ENCODE assay signal across 8 cellular contexts in the genomic region with DNA sequence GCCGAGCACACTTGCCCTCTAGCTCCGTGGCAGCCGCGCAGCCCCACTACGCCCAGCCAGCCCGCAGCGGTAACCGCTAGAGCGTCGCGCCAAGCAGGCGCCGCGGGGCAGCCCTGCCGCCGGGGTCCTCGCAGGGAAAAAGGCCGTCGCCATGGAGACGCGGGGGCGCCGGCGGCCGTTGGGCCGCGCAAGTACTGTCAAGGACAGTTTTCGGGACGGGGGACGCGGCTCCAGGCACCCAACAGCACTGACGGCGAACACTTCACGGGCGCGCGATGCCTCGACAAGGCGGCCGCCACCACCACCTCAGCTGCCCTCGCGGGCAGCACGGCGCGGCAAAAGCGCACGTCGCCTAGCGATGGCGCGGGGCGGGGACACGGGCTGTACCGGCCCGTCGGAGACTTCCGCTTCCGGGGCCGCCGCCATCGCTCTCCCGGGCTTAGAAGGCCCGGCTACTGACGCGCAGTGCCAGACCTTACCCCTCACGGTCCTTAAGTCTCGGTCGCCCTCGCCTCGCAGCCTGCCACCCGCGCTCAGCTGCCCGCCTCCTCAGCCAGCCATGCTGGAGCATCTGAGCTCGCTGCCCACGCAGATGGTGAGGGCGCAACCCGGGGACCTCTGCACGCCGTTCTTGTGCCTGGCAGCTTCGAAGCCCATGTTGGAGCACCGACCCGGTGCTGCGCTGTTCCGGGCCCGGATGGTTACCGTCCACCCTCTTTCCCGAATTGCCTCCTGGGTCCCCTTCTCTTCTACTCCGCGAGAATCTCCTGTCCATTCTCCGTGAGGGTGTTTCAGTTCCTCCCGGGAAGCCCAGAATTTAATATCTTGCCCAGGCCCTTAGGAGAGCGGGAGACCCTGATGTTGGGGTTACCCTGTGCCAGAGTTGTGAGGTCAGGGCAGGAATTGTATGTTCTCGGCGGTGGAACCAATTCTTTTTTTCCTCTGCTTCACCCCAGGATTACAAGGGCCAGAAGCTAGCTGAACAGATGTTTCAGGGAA. TPM values are rescaled to one million over a fixed set of nuclear protein-coding genes. Genes with fewer than 3 reads are reported as not detected.
DNase-seq lines count a peak whose midpoint lies in the region; ATAC-seq, FAIRE-seq and TF ChIP-seq lines count a peak whose summit lies in the region.

A gene with protein sequence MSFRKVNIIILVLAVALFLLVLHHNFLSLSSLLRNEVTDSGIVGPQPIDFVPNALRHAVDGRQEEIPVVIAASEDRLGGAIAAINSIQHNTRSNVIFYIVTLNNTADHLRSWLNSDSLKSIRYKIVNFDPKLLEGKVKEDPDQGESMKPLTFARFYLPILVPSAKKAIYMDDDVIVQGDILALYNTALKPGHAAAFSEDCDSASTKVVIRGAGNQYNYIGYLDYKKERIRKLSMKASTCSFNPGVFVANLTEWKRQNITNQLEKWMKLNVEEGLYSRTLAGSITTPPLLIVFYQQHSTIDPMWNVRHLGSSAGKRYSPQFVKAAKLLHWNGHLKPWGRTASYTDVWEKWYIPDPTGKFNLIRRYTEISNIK (minus strand): TSS at position 104 of the 999 bp plus-strand sequence. CDS start 5,331 bp downstream, outside the sequence.
A gene (plus strand): TSS at position 419 of the 999 bp plus-strand sequence. CDS start 141 bp downstream, at position 560.

- DNase-seq in H54 (ENCODE audit: insufficient read length, low spot score) (peak; percentile 83), LoVo (ENCODE audit: low spot score) (peak; percentile 89), SK-MEL-5 (ENCODE audit: low read depth, low spot score) (peak; percentile 84), germinal center (ENCODE audit: low spot score) (peak; percentile 89), omental fat pad (ENCODE audit: low spot score) (no peak)
- DNase-seq in activated naive CD4-positive, alpha-beta T cell treated with anti-CD3 and anti-CD28 coated beads for 36 hours: peak; percentile 84

- TF ChIP-seq CTCF in omental fat pad (IDR thresholded peaks at IDR 0.05): no peak

- peaks cover 31% of the 10 kb centered on the region for H3K4me1 Mint-ChIP-seq in activated naive CD4-positive, alpha-beta T cell treated with anti-CD3 and anti-CD28 coated beads for 36 hours (ENCODE audit: low read depth)

- no peaks in the 10 kb centered on the region for H3K9me3 ChIP-seq in ES-I3 (ENCODE audit: control insufficient read depth, insufficient read depth, low read length)

- H3K27ac ChIP-seq in temporal lobe (ENCODE audit: low read depth, low read length): peak within 1 kb of the TSS; percentile 83

- intact Hi-C loops in activated naive CD4-positive, alpha-beta T cell treated with anti-CD3 and anti-CD28 coated beads for 36 hours (cut with micrococcal nuclease): loop anchor here (1.0 kb wide), 5 partner anchors 11 to 340 kb away; a partner anchor contains a TSS

- peaks cover 3% of the 10 kb centered on the region for H3K4me1 ChIP-seq in ES-I3 (ENCODE audit: insufficient read depth, low read length)

- no peaks in the 10 kb centered on the region for H3K36me3 ChIP-seq in ES-I3 (ENCODE audit: insufficient read depth, low read length)

- peak within 1 kb of the TSS; percentile 88 for H3K27ac Mint-ChIP-seq in activated naive CD4-positive, alpha-beta T cell treated with anti-CD3 and anti-CD28 coated beads for 36 hours

- H3K4me3 Mint-ChIP-seq in activated naive CD4-positive, alpha-beta T cell treated with anti-CD3 and anti-CD28 coated beads for 36 hours: peak within 1 kb of the TSS; percentile 94

- peak within 1 kb of the TSS; percentile 95 for H3K9ac ChIP-seq in ES-I3 (ENCODE audit: low read depth, low read length)

- peaks cover 8% of the 10 kb centered on the region for H3K36me3 Mint-ChIP-seq in activated naive CD4-positive, alpha-beta T cell treated with anti-CD3 and anti-CD28 coated beads for 36 hours (ENCODE audit: low read depth)

- H3K27me3 Mint-ChIP-seq in activated naive CD4-positive, alpha-beta T cell treated with anti-CD3 and anti-CD28 coated beads for 36 hours (ENCODE audit: low read depth): no peaks in the 10 kb centered on the region

- ATAC-seq in omental fat pad (ENCODE audit: low FRiP score): peak; percentile 93

- no peak for FAIRE-seq in H54 (lab: Jason Lieb, UNC)

- no peaks in the 10 kb centered on the region for H3K9me3 Mint-ChIP-seq in activated naive CD4-positive, alpha-beta T cell treated with anti-CD3 and anti-CD28 coated beads for 36 hours

- CTCF ChIA-PET in activated naive CD4-positive, alpha-beta T cell treated with anti-CD3 and anti-CD28 coated beads for 36 hours (lab: Charles Lee): interaction anchor here (0.6 kb wide), 1 partner anchor 189 kb away, joined by 4 read pairs; no protein-coding TSS in a partner anchor

- in situ Hi-C loops in SK-MEL-5 (cut with HindIII; ENCODE audit: low pct_unique_long_range_greater_than_20kb, low sequenced_read_pairs): no loop called here

- peak; percentile 94 for TF ChIP-seq POLR2A in H54 (IDR thresholded peaks at IDR 0.05; ENCODE audit: low read depth, low read length)

RNA-seq across cellular contexts. Expression of the first gene that starts in this region (rescaled TPM):
- 81.1 and 82.0 TPM in 2 replicates for total RNA-seq in SK-MEL-5 (2014; rRNA removed; shearing (Covaris generic))
- polyA plus RNA-seq in SK-MEL-5 (2015; cell fraction: cytosol; rRNA removed): 71.8 and 92.0 TPM in 2 replicates
- 244 and 259 TPM in 2 replicates for polyA plus RNA-seq in SK-MEL-5 (2015; cell fraction: nucleus; rRNA removed)
- 10 to 100 TPM; 24.5 to 25.4 TPM for total RNA-seq in activated naive CD4-positive, alpha-beta T cell treated with anti-CD3 and anti-CD28 coated beads for 36 hours
- total RNA-seq in omental fat pad (10 to 100 TPM; 24.0 to 53.0 (median 45.4) TPM), temporal lobe (54.3 TPM)

RNA-seq across cellular contexts. Expression of the second gene that starts in this region (rescaled TPM):
- total RNA-seq in SK-MEL-5 (2014; rRNA removed; shearing (Covaris generic)): 443 and 451 TPM in 2 replicates
- 525 and 766 TPM in 2 replicates for polyA plus RNA-seq in SK-MEL-5 (2015; cell fraction: cytosol; rRNA removed)
- 71.7 and 104 TPM in 2 replicates for polyA plus RNA-seq in SK-MEL-5 (2015; cell fraction: nucleus; rRNA removed)
- total RNA-seq in activated naive CD4-positive, alpha-beta T cell treated with anti-CD3 and anti-CD28 coated beads for 36 hours: 100 to 1,000 TPM; 118 to 123 TPM
- 100 to 1,000 TPM in 2 of 4 donors, 10 to 100 TPM in 2; 49.2 to 138 (median 84.9) TPM for total RNA-seq in omental fat pad
- total RNA-seq in temporal lobe: 23.8 TPM
